Comparison of ENCODE assay signal across 15 cellular contexts in genomic region chr16:70553645-70554044, GRCh38. TPM values are rescaled to one million over a fixed set of nuclear protein-coding genes. Genes with fewer than 3 reads are reported as not detected.
DNase-seq lines count a peak whose midpoint lies in the region; ATAC-seq and TF ChIP-seq lines count a peak whose summit lies in the region.
"Had no signal": no experiment of that assay in that cellular context is flagged by ENCODE, and none has a peak within 500 bp of the region (broad histone marks: within the 10 kb centered on the region; RNA-seq: fewer than 3 reads in every experiment).

No MANE protein-coding gene starts in this region.

- intact Hi-C loops in activated naive CD4-positive, alpha-beta T cell treated with anti-CD3 and anti-CD28 coated beads for 36 hours (cut with micrococcal nuclease), result loop anchor here (5.0 kb wide), 1 partner anchor 286 kb away; no protein-coding TSS in a partner anchor
- intact Hi-C loops in vagina (cut with DNase I), result no loop called here

- no peak for DNase-seq in activated naive CD4-positive, alpha-beta T cell treated with anti-CD3 and anti-CD28 coated beads for 36 hours
- no peak for DNase-seq in activated naive CD4-positive, alpha-beta T cell treated with anti-CD3 and anti-CD28 coated beads, Interleukin-2, amount 50 U/mL, for 16 hours
- DNase-seq in astrocyte of the hippocampus (ENCODE audit: low read depth, low spot score) (peak; percentile 74), foreskin melanocyte (peak; percentile 24), vagina (ENCODE audit: extremely low spot score in 2 of 2) (no peak), NCI-H82 treated with DMSO at 0.1 percent for 48 hours (lab: John Stamatoyannopoulos, UW; ENCODE audit: unreplicated experiment) (no peak), NCI-H748 (lab: John Stamatoyannopoulos, UW; ENCODE audit: unreplicated experiment) (no peak)
- DNase-seq: activated CD4-positive, alpha-beta T cell treated with anti-CD3 and anti-CD28 coated beads, Interleukin-2, amount 50 U/mL, for 48 hours; activated naive CD4-positive, alpha-beta T cell treated with anti-CD3 and anti-CD28 coated beads, Interleukin-2, amount 10 ng/mL, durations not matched to agents 7 days and 5 days; dorsolateral prefrontal cortex had no signal

- H3K4me1 ChIP-seq in vagina, result peaks cover 21% of the 10 kb centered on the region
- H3K4me1 ChIP-seq: A549 had no signal

- TF ChIP-seq CTCF in vagina (IDR thresholded peaks at IDR 0.05), result no peak

- no peak overlapping the region for H3K4me3 Mint-ChIP-seq in activated naive CD4-positive, alpha-beta T cell treated with anti-CD3 and anti-CD28 coated beads for 36 hours
- H3K4me3 Mint-ChIP-seq: activated naive CD4-positive, alpha-beta T cell treated with anti-CD3 and anti-CD28 coated beads, Interleukin-2, amount 10 ng/mL, durations not matched to agents 7 days and 5 days; mesothelial cell of epicardium had no signal

- peak overlapping the region; percentile 37 for H3K27ac ChIP-seq in vagina
- H3K27ac ChIP-seq: A549, HL-60, thoracic aorta had no signal

- H3K27me3 ChIP-seq in vagina, result no peaks in the 10 kb centered on the region
- H3K27me3 ChIP-seq: dorsolateral prefrontal cortex had no signal

- CTCF ChIA-PET in activated naive CD4-positive, alpha-beta T cell treated with anti-CD3 and anti-CD28 coated beads for 36 hours (lab: Charles Lee), result no interaction called here

- H3K9me3 Mint-ChIP-seq in activated naive CD4-positive, alpha-beta T cell treated with anti-CD3 and anti-CD28 coated beads for 36 hours, result no peaks in the 10 kb centered on the region
- H3K9me3 Mint-ChIP-seq: activated naive CD4-positive, alpha-beta T cell treated with anti-CD3 and anti-CD28 coated beads, Interleukin-2, amount 10 ng/mL, durations not matched to agents 7 days and 5 days; mesothelial cell of epicardium had no signal

- H3K27ac Mint-ChIP-seq in activated naive CD4-positive, alpha-beta T cell treated with anti-CD3 and anti-CD28 coated beads for 36 hours, result peak overlapping the region; percentile 21
- H3K27ac Mint-ChIP-seq: activated naive CD4-positive, alpha-beta T cell treated with anti-CD3 and anti-CD28 coated beads, Interleukin-2, amount 10 ng/mL, durations not matched to agents 7 days and 5 days had no signal

- no peaks in the 10 kb centered on the region for H3K9me3 ChIP-seq in vagina
- H3K9me3 ChIP-seq: A549, thoracic aorta had no signal

- H3K4me3 ChIP-seq in vagina, result no peak overlapping the region
- H3K4me3 ChIP-seq: A549, dorsolateral prefrontal cortex, thoracic aorta had no signal

- peaks cover 0 to 85% of the 10 kb centered on the region in 2 donors for H3K36me3 ChIP-seq in vagina

- no peak for TF ChIP-seq POLR2A in vagina (IDR thresholded peaks at IDR 0.05)

- H3K36me3 Mint-ChIP-seq in activated naive CD4-positive, alpha-beta T cell treated with anti-CD3 and anti-CD28 coated beads for 36 hours (ENCODE audit: low read depth), result peaks cover 73% of the 10 kb centered on the region

- no peak for ATAC-seq in HG03378 (IDR thresholded peaks at IDR 0.05; ENCODE audit: unreplicated experiment)
- ATAC-seq: A549 had no signal

- no peaks in the 10 kb centered on the region for H3K27me3 Mint-ChIP-seq in activated naive CD4-positive, alpha-beta T cell treated with anti-CD3 and anti-CD28 coated beads for 36 hours (ENCODE audit: low read depth)
- H3K27me3 Mint-ChIP-seq: activated naive CD4-positive, alpha-beta T cell treated with anti-CD3 and anti-CD28 coated beads, Interleukin-2, amount 10 ng/mL, durations not matched to agents 7 days and 5 days had no signal

- peaks cover 16% of the 10 kb centered on the region for H3K4me1 Mint-ChIP-seq in activated naive CD4-positive, alpha-beta T cell treated with anti-CD3 and anti-CD28 coated beads for 36 hours (ENCODE audit: low read depth)
- H3K4me1 Mint-ChIP-seq: activated naive CD4-positive, alpha-beta T cell treated with anti-CD3 and anti-CD28 coated beads, Interleukin-2, amount 10 ng/mL, durations not matched to agents 7 days and 5 days had no signal

RNA-seq across cellular contexts. Expression of gene SF3B3, which starts 30.0 kb away (rescaled TPM):
- 100 to 1,000 TPM; 397 to 416 TPM for total RNA-seq in activated naive CD4-positive, alpha-beta T cell treated with anti-CD3 and anti-CD28 coated beads for 36 hours
- 91.3 TPM for total RNA-seq in vagina

RNA-seq across cellular contexts. Expression of gene COG4, which starts 30.3 kb away (rescaled TPM):
- 10 to 100 TPM; 42.0 to 48.7 TPM for total RNA-seq in activated naive CD4-positive, alpha-beta T cell treated with anti-CD3 and anti-CD28 coated beads for 36 hours
- 39.3 TPM for total RNA-seq in vagina

Comparison
In these comparisons a context has a peak if more than half of its experiments do, and no peak if none do; other contexts are left out.
1. DNase-seq: peak in astrocyte of the hippocampus (single experiment) and foreskin melanocyte (single experiment); none in activated naive CD4-positive, alpha-beta T cell treated with anti-CD3 and anti-CD28 coated beads for 36 hours (single experiment), activated naive CD4-positive, alpha-beta T cell treated with anti-CD3 and anti-CD28 coated beads, Interleukin-2, amount 50 U/mL, for 16 hours (single experiment), vagina (0 of 2), NCI-H82 treated with DMSO at 0.1 percent for 48 hours (single experiment) and NCI-H748 (single experiment).